In the genomic region with DNA sequence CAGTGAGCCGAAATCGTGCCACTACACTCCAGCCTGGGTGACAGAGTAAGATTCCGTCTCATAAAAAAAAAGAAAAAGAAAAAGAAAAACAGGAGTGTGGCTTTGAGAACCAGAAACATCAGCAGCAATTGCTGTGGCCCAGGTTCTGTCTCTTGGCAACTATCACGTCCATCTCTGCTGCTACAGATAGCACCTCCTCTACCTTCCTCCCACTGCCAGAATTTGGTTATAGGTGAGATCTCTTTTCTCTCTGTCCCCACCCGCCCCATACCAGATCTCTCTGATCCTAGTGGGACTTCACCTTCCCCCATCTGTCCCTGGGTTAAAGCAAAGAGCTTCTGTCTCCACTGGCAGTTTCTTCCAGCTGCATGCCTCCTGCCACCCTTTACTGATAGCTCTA, we compare ENCODE assay signal across 20 cellular contexts. TPM values are rescaled to one million over a fixed set of nuclear protein-coding genes. Genes with fewer than 3 reads are reported as not detected.
"Had no signal": no experiment of that assay in that cellular context is flagged by ENCODE, and none has a peak within 500 bp of the region (broad histone marks: within the 10 kb centered on the region; RNA-seq: fewer than 3 reads in every experiment).

No MANE protein-coding gene starts in this region.

- H3K27ac Mint-ChIP-seq: activated CD4-positive, alpha-beta T cell treated with anti-CD3 and anti-CD28 coated beads, Interleukin-2, amount 10 ng/mL, durations not matched to agents 24 days and 14 days; activated naive CD4-positive, alpha-beta T cell treated with anti-CD3 and anti-CD28 coated beads for 36 hours; T-helper 1 cell treated with Interleukin-12 subunit alpha and Interleukin-12 subunit beta and Interleukin-4 antibody, amounts not matched to agents 30 μg/mL and 1 μg/mL, for 36 hours had no signal

- H3K27me3 ChIP-seq: ascending aorta, breast epithelium, dorsolateral prefrontal cortex, upper lobe of left lung had no signal

- H3K27ac ChIP-seq: ascending aorta, breast epithelium, dorsolateral prefrontal cortex, neutrophil, upper lobe of left lung had no signal

- H3K9me3 Mint-ChIP-seq: activated CD4-positive, alpha-beta T cell treated with anti-CD3 and anti-CD28 coated beads, Interleukin-2, amount 10 ng/mL, durations not matched to agents 24 days and 14 days; activated naive CD4-positive, alpha-beta T cell treated with anti-CD3 and anti-CD28 coated beads for 36 hours; T-helper 1 cell treated with Interleukin-12 subunit alpha and Interleukin-12 subunit beta and Interleukin-4 antibody, amounts not matched to agents 30 μg/mL and 1 μg/mL, for 36 hours had no signal

- FAIRE-seq: endometrium, islet of Langerhans had no signal

- H3K9me3 ChIP-seq: ascending aorta, breast epithelium, neutrophil, upper lobe of left lung had no signal

- H3K4me3 Mint-ChIP-seq: activated CD4-positive, alpha-beta T cell treated with anti-CD3 and anti-CD28 coated beads, Interleukin-2, amount 10 ng/mL, durations not matched to agents 24 days and 14 days; activated naive CD4-positive, alpha-beta T cell treated with anti-CD3 and anti-CD28 coated beads for 36 hours; T-helper 1 cell treated with Interleukin-12 subunit alpha and Interleukin-12 subunit beta and Interleukin-4 antibody, amounts not matched to agents 30 μg/mL and 1 μg/mL, for 36 hours had no signal

- ATAC-seq: left colon had no signal

- DNase-seq: activated CD4-positive, alpha-beta T cell treated with anti-CD3 and anti-CD28 coated beads, Interleukin-2, amount 10 ng/mL, durations not matched to agents 24 days and 14 days; activated CD4-positive, CD25-positive, alpha-beta regulatory T cell; activated CD8-positive, alpha-beta memory T cell treated with anti-CD3 and anti-CD28 coated beads for 24 hours; activated naive CD4-positive, alpha-beta T cell treated with anti-CD3 and anti-CD28 coated beads for 36 hours; dorsolateral prefrontal cortex; left colon; midbrain; stimulated activated CD4-positive, alpha-beta T cell treated with anti-CD3 and anti-CD28 coated beads, Interleukin-15, amount 100 ng/mL, for 24 hours; stimulated activated CD4-positive, alpha-beta T cell treated with anti-CD3 and anti-CD28 coated beads, Interleukin-4, amount 100 ng/mL, for 1 hour; stimulated activated naive CD4-positive, alpha-beta T cell treated with Interleukin-2 at 50 U/mL for 16 hours had no signal

- H3K4me3 ChIP-seq: ascending aorta, breast epithelium, dorsolateral prefrontal cortex, lung, upper lobe of left lung had no signal

- H3K36me3 ChIP-seq: breast epithelium had no signal

RNA-seq across cellular contexts. Expression of a gene that starts 35.6 kb away (rescaled TPM):
- total RNA-seq: activated naive CD4-positive, alpha-beta T cell treated with anti-CD3 and anti-CD28 coated beads for 36 hours; skeletal muscle tissue; temporal lobe had no signal

RNA-seq across cellular contexts. Expression of a gene that starts 54.8 kb away (rescaled TPM):
- total RNA-seq: activated CD4-positive, alpha-beta T cell treated with anti-CD3 and anti-CD28 coated beads, Interleukin-2, amount 10 ng/mL, durations not matched to agents 24 days and 14 days; activated naive CD4-positive, alpha-beta T cell treated with anti-CD3 and anti-CD28 coated beads for 36 hours had no signal
